Comparison of ENCODE assay signal across 25 cellular contexts in the genomic region with DNA sequence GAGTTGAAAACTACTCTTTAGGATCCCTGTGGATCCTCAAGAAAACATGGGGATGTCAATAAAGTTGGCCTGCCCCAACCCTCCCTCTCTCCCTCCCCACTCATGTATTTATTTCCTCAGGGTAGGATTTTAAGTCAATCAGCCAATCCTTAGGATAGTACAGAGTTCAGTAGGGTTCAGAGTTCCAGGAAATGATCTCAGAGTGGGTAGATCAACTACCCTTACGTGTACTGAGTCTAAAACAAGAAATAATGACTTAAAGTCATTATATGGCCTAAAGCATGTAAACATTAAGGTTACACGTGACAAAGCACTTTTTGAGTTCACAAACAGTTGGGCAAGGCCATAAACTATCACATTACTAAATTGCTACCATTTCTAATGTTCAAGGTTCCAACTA. TPM values are rescaled to one million over a fixed set of nuclear protein-coding genes. Genes with fewer than 3 reads are reported as not detected.
DNase-seq lines count a peak whose midpoint lies in the region; ATAC-seq, FAIRE-seq and TF ChIP-seq lines count a peak whose summit lies in the region.
"Had no signal": no experiment of that assay in that cellular context is flagged by ENCODE, and none has a peak within 500 bp of the region (broad histone marks: within the 10 kb centered on the region; RNA-seq: fewer than 3 reads in every experiment).

No MANE protein-coding gene starts in this region.

- whole genome bisulfite sequencing in small intestine, 3 donors: 23 to 45% (median 39%) methylated on average over 2 of the region's 2 CpGs
- 69 to 80% (median 75%) methylated on average over 2 of the region's 2 CpGs for WGBS in heart left ventricle, 4 donors
- 87% methylated on average over 2 of the region's 2 CpGs; no CpG with 5 or more reads in 1 of the 2 experiments for WGBS in endodermal cell (ENCODE audit: insufficient coverage in 1 of 2, insufficient read length in 1 of 2), 2 experiments

- H3K27me3 ChIP-seq in DND-41 (ENCODE audit: insufficient read depth, low read length, poor library complexity): no peaks in the 10 kb centered on the region
- no peaks in the 10 kb centered on the region for H3K27me3 ChIP-seq in small intestine (ENCODE audit: control insufficient read depth in 2 of 2, insufficient read depth in 2 of 2, low read length in 2 of 2)
- no peaks in the 10 kb centered on the region for H3K27me3 ChIP-seq in heart left ventricle
- H3K27me3 ChIP-seq in endodermal cell (ENCODE audit: control insufficient read depth, insufficient read depth, low read length, poor library complexity, severe bottlenecking): no peaks in the 10 kb centered on the region
- no peaks in the 10 kb centered on the region for H3K27me3 ChIP-seq in CD4-positive, alpha-beta memory T cell (ENCODE audit: insufficient read depth, low read length)
- H3K27me3 ChIP-seq: SJCRH30 had no signal

- POLR2A ChIA-PET in CD4-positive, alpha-beta memory T cell (lab: Charles Lee; ENCODE audit: partially characterized antibody): no interaction called here

- intact Hi-C loops in heart left ventricle (cut with DNase I): loop anchor here in 1 of 10 donors (5.0 kb wide), 1 partner anchor 48 kb away; the partner anchor contains the start of gene REV3L
- intact Hi-C loops in CD4-positive, alpha-beta memory T cell (cut with micrococcal nuclease): no loop called here

- no peak for FAIRE-seq in small intestine (lab: Jason Lieb, UNC)
- FAIRE-seq: D721Med, RCC 7860 had no signal

- no peak overlapping the region for H2AFZ ChIP-seq in DND-41 (ENCODE audit: low read depth, low read length)

- peaks cover 10% of the 10 kb centered on the region for H3K4me1 Mint-ChIP-seq in glutamatergic neuron (ENCODE audit: low read depth, unreplicated experiment)
- peaks cover 17% of the 10 kb centered on the region for H3K4me1 Mint-ChIP-seq in endodermal cell
- peaks cover 5 to 7% (median 6%) of the 10 kb centered on the region in 4 donors for H3K4me1 Mint-ChIP-seq in CD4-positive, alpha-beta memory T cell

- H4K20me1 ChIP-seq in DND-41 (ENCODE audit: insufficient read depth, low read length): peaks cover 4% of the 10 kb centered on the region; the same call in 1 of the 2 replicates

- H3K4me3 ChIP-seq in DND-41 (ENCODE audit: low read depth in 1 of 2, low read length in 2 of 2): no peak overlapping the region
- no peak overlapping the region for H3K4me3 ChIP-seq in small intestine (ENCODE audit: low read depth in 1 of 2, low read length in 2 of 2)
- no peak overlapping the region for H3K4me3 ChIP-seq in heart left ventricle
- no peak overlapping the region for H3K4me3 ChIP-seq in endodermal cell (ENCODE audit: low read length)
- H3K4me3 ChIP-seq in CD4-positive, alpha-beta memory T cell (ENCODE audit: low read length in 2 of 2): no peak overlapping the region
- H3K4me3 ChIP-seq: SJCRH30 had no signal

- no peak for DNase-seq in DND-41
- peak; percentile 8 for DNase-seq in NCI-H69 (lab: John Stamatoyannopoulos, UW)
- no peak for DNase-seq in glutamatergic neuron
- DNase-seq in small intestine: peak; percentile 39
- no peak for DNase-seq in heart left ventricle
- DNase-seq in endodermal cell: no peak
- DNase-seq in CD4-positive, alpha-beta memory T cell: no peak
- no peak for DNase-seq in activated effector memory CD4-positive, alpha-beta T cell treated with anti-CD3 and anti-CD28 coated beads, Interleukin-2, amount 50 U/mL, for 16 hours
- DNase-seq: DMS53; EL; GF-D8; GOT3; MM.1S; NCI-H1092 treated with DMSO at 0.1 percent for 48 hours; NCI-H146; NCI-H2029 treated with DMSO at 0.1 percent for 48 hours; NCI-H226; NCI-H510A treated with DMSO at 0.1 percent for 48 hours; NCI-H774; NK-92 treated with Interleukin-12 subunit alpha and Interleukin-12 subunit beta, amount 100 ng/mL, for 24 hours had no signal

- TF ChIP-seq CTCF in DND-41 (IDR thresholded peaks at IDR 0.05; ENCODE audit: borderline replicate concordance, extremely low read depth, low read length, poor library complexity, severe bottlenecking): no peak
- no peak for TF ChIP-seq CTCF in glutamatergic neuron (IDR thresholded peaks at IDR 0.05; ENCODE audit: partially characterized antibody, unreplicated experiment)
- TF ChIP-seq CTCF in heart left ventricle (IDR thresholded peaks at IDR 0.05): no peak
- TF ChIP-seq CTCF in endodermal cell (conservative IDR thresholded peaks at IDR 0.05): no peak

- CTCF ChIA-PET in CD4-positive, alpha-beta memory T cell (lab: Charles Lee; ENCODE audit: partially characterized antibody): no interaction called here

- no peak for TF ChIP-seq POLR2A in heart left ventricle (IDR thresholded peaks at IDR 0.05)

- H3K9ac ChIP-seq in DND-41 (ENCODE audit: low read depth, low read length) (no peak overlapping the region), endodermal cell (ENCODE audit: extremely low read depth, low read length, poor library complexity, severe bottlenecking) (no peak overlapping the region)

- H3K27ac Mint-ChIP-seq in glutamatergic neuron (ENCODE audit: unreplicated experiment) (peak overlapping the region; percentile 90), endodermal cell (no peak overlapping the region)
- H3K27ac Mint-ChIP-seq in CD4-positive, alpha-beta memory T cell: no peak overlapping the region

- peaks cover 92% of the 10 kb centered on the region for H3K79me2 ChIP-seq in DND-41 (ENCODE audit: insufficient read depth, low read length)

- H3K4me3 Mint-ChIP-seq in glutamatergic neuron (ENCODE audit: unreplicated experiment) (no peak overlapping the region), endodermal cell (no peak overlapping the region)
- H3K4me3 Mint-ChIP-seq in CD4-positive, alpha-beta memory T cell: no peak overlapping the region

- H3K27me3 Mint-ChIP-seq in glutamatergic neuron (ENCODE audit: unreplicated experiment) (peaks cover 2% of the 10 kb centered on the region), endodermal cell (ENCODE audit: insufficient read depth) (no peaks in the 10 kb centered on the region)
- H3K27me3 Mint-ChIP-seq in CD4-positive, alpha-beta memory T cell: no peaks in the 10 kb centered on the region

- no peak for ATAC-seq in DND-41 (ENCODE audit: insufficient read depth, low read depth)
- no peak for ATAC-seq in heart left ventricle
- ATAC-seq: HCT116 had no signal

- peaks cover 56% of the 10 kb centered on the region for H3K4me1 ChIP-seq in DND-41 (ENCODE audit: insufficient read depth, low read length)
- H3K4me1 ChIP-seq in small intestine (ENCODE audit: control insufficient read depth in 2 of 2, insufficient read depth in 1 of 2, low read depth in 1 of 2, low read length in 1 of 2): peaks cover 0 to 3% of the 10 kb centered on the region in 2 donors
- peaks cover 0 to 17% (median 8%) of the 10 kb centered on the region in 12 donors for H3K4me1 ChIP-seq in heart left ventricle
- no peaks in the 10 kb centered on the region for H3K4me1 ChIP-seq in endodermal cell (ENCODE audit: control insufficient read depth, insufficient read depth, low read length)
- H3K4me1 ChIP-seq in CD4-positive, alpha-beta memory T cell (ENCODE audit: insufficient read depth, low read length): peaks cover 5% of the 10 kb centered on the region

- no peak overlapping the region for H3K4me2 ChIP-seq in DND-41 (ENCODE audit: insufficient read depth, low read length)

- H3K27ac ChIP-seq in DND-41 (ENCODE audit: low read length) (peak overlapping the region; percentile 55), small intestine (ENCODE audit: low read depth in 1 of 2, low read length in 1 of 2) (no peak overlapping the region), heart left ventricle (no peak overlapping the region), endodermal cell (ENCODE audit: low read depth, low read length) (no peak overlapping the region)
- no peak overlapping the region for H3K27ac ChIP-seq in CD4-positive, alpha-beta memory T cell (ENCODE audit: low read depth, low read length)
- H3K27ac ChIP-seq: C4-2B, SJCRH30 had no signal

- H3K36me3 Mint-ChIP-seq in glutamatergic neuron (ENCODE audit: unreplicated experiment) (peaks cover 4% of the 10 kb centered on the region), endodermal cell (ENCODE audit: low read depth) (no peaks in the 10 kb centered on the region)
- no peaks in the 10 kb centered on the region for H3K36me3 Mint-ChIP-seq in CD4-positive, alpha-beta memory T cell

- H3K9me3 Mint-ChIP-seq in glutamatergic neuron (ENCODE audit: unreplicated experiment) (peaks cover 2% of the 10 kb centered on the region), endodermal cell (no peaks in the 10 kb centered on the region)
- no peaks in the 10 kb centered on the region for H3K9me3 Mint-ChIP-seq in CD4-positive, alpha-beta memory T cell

- no peaks in the 10 kb centered on the region for H3K36me3 ChIP-seq in DND-41 (ENCODE audit: insufficient read depth, low read length)
- H3K36me3 ChIP-seq in small intestine (ENCODE audit: control insufficient read depth in 2 of 2, insufficient read depth in 2 of 2, low read length in 2 of 2): no peaks in the 10 kb centered on the region
- H3K36me3 ChIP-seq in heart left ventricle: no peaks in the 10 kb centered on the region
- H3K36me3 ChIP-seq in endodermal cell (ENCODE audit: control insufficient read depth, insufficient read depth, low read length): no peaks in the 10 kb centered on the region
- no peaks in the 10 kb centered on the region for H3K36me3 ChIP-seq in CD4-positive, alpha-beta memory T cell (ENCODE audit: insufficient read depth, low read length)
- H3K36me3 ChIP-seq: SJCRH30 had no signal

- H3K9me3 ChIP-seq in DND-41 (ENCODE audit: insufficient read depth, low read length, severe bottlenecking) (no peaks in the 10 kb centered on the region), small intestine (ENCODE audit: control insufficient read depth, low read depth) (no peaks in the 10 kb centered on the region), heart left ventricle (no peaks in the 10 kb centered on the region), endodermal cell (ENCODE audit: control insufficient read depth, low read length) (no peaks in the 10 kb centered on the region)
- H3K9me3 ChIP-seq in CD4-positive, alpha-beta memory T cell (ENCODE audit: control insufficient read depth in 1 of 2, low read length in 2 of 2): no peaks in the 10 kb centered on the region
- H3K9me3 ChIP-seq: SJCRH30 had no signal

RNA-seq across cellular contexts. Expression of gene REV3L, which starts 47.2 kb away (rescaled TPM):
- total RNA-seq in glutamatergic neuron (ENCODE audit: unreplicated experiment): 33.3 TPM
- polyA plus RNA-seq in small intestine: 1 to 10 TPM; 4.2 to 9.3 (median 7.6) TPM
- total RNA-seq in heart left ventricle: 10 to 100 TPM; 10.9 to 20.0 (median 15.5) TPM
- polyA plus RNA-seq in heart left ventricle: 1 to 10 TPM; 6.1 to 8.5 TPM
- total RNA-seq in endodermal cell: 10 to 100 TPM; 19.2 to 28.1 TPM
- polyA plus RNA-seq in endodermal cell (2013, experiment 1 of 2): 8.8 TPM
- 10.2 TPM for polyA plus RNA-seq in endodermal cell (2013, experiment 2 of 2)
- 10 to 100 TPM; 28.8 to 34.5 TPM for total RNA-seq in CD4-positive, alpha-beta memory T cell
- polyA plus RNA-seq in CD4-positive, alpha-beta memory T cell: 10 to 100 TPM in 1 of 2 donors, 1 to 10 TPM in 1; 8.0 to 20.2 TPM

Comparison
In these comparisons a context has a peak if more than half of its experiments do, and no peak if none do; other contexts are left out.
1. DNase-seq: peak in NCI-H69 (single experiment) and small intestine (single experiment); none in DND-41 (single experiment), glutamatergic neuron (single experiment), heart left ventricle (0 of 5), endodermal cell (single experiment), CD4-positive, alpha-beta memory T cell (0 of 5) and activated effector memory CD4-positive, alpha-beta T cell treated with anti-CD3 and anti-CD28 coated beads, Interleukin-2, amount 50 U/mL, for 16 hours (single experiment).